24 cellular contexts compared by ENCODE assay signal in the genomic region with DNA sequence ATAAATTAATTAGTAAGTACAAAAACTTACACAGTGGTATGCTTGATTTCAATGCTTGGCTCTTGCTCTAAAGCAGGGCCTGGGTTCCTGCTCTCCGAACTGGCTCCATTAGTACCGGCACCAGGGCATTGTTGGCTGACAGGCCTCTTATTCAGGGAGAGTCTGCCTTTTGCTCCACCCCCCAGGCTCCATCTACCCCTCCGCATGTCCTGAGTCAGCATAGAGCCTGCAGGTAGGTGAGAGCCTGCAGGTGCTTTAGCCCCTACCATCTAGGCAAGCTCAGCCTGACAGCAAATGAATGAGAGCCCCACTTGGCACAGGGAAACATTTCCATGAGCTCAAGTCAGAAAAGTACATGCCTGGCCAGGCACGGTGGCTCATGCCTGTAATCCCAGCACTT. TPM values are rescaled to one million over a fixed set of nuclear protein-coding genes. Genes with fewer than 3 reads are reported as not detected.
"Had no signal": no experiment of that assay in that cellular context is flagged by ENCODE, and none has a peak within 500 bp of the region (broad histone marks: within the 10 kb centered on the region; RNA-seq: fewer than 3 reads in every experiment).

No MANE protein-coding gene starts in this region.

- H3K4me1 ChIP-seq: adrenal gland had no signal

- H3K9me3 ChIP-seq: adrenal gland had no signal

- H3K36me3 ChIP-seq: adrenal gland had no signal

- H3K27me3 ChIP-seq: adrenal gland had no signal

- ATAC-seq: activated CD8-positive, alpha-beta T cell treated with anti-CD3 and anti-CD28 coated beads for 36 hours; activated T-cell treated with anti-CD3 and anti-CD28 coated beads, Interleukin-2, amount 50 U/mL, for 72 hours; T-helper 17 cell had no signal

- H3K27ac ChIP-seq: adrenal gland had no signal

- DNase-seq: activated B cell treated with CpG ODN at 0.5 μM for 24 hours; activated CD8-positive, alpha-beta memory T cell treated with anti-CD3 and anti-CD28 coated beads, Interleukin-2, amount 50 U/mL, for 4 hours; activated CD8-positive, alpha-beta T cell treated with anti-CD3 and anti-CD28 coated beads for 36 hours; activated naive CD4-positive, alpha-beta T cell treated with anti-CD3 and anti-CD28 coated beads, Interleukin-2, amount 50 U/mL, for 16 hours; activated naive CD8-positive, alpha-beta T cell treated with anti-CD3 and anti-CD28 coated beads, Interleukin-2, amount 10 ng/mL, durations not matched to agents 7 days and 5 days; activated T-cell treated with anti-CD3 and anti-CD28 coated beads, Interleukin-2, amount 50 U/mL, for 72 hours; adrenal gland; anterior cingulate cortex; cerebellar nuclear complex; KG1; NCI-H1092; NCI-H1417; NCI-H1930; NCI-H2171; NCI-H2227 treated with DMSO at 0.1 percent for 48 hours; NCI-H446 treated with DMSO at 0.1 percent for 48 hours; NCI-H524 treated with DMSO at 0.1 percent for 48 hours; NCI-H82; SIG-M5; T-helper 17 cell; T-helper 9 cell had no signal

- H3K4me3 ChIP-seq: adrenal gland had no signal

RNA-seq across cellular contexts. Expression of a gene that starts 35.1 kb away (rescaled TPM):
- total RNA-seq: activated B cell treated with CpG ODN at 0.5 μM for 24 hours, MCF 10A had no signal

RNA-seq across cellular contexts. Expression of a gene that starts 58.8 kb away (rescaled TPM):
- total RNA-seq: activated B cell treated with CpG ODN at 0.5 μM for 24 hours; activated CD8-positive, alpha-beta T cell treated with anti-CD3 and anti-CD28 coated beads for 36 hours; activated naive CD8-positive, alpha-beta T cell treated with anti-CD3 and anti-CD28 coated beads, Interleukin-2, amount 10 ng/mL, durations not matched to agents 7 days and 5 days; activated T-cell treated with anti-CD3 and anti-CD28 coated beads, Interleukin-2, amount 50 U/mL, for 72 hours; activated T-helper 2 cell treated with anti-CD3 and anti-CD28 coated beads, Interferon-gamma antibody, Interleukin-2, Interleukin-4, amounts not matched to agents 10 μg/mL and 5 μg/mL and 100 μg/mL, durations not matched to agents 14 hours and 24 hours and 36 hours; adrenal gland; cardiac septum; MCF 10A; T-helper 17 cell had no signal
